ENCODE assay signal across 17 cellular contexts in genomic region chr15:60473135-60473534, GRCh38. TPM values are rescaled to one million over a fixed set of nuclear protein-coding genes. Genes with fewer than 3 reads are reported as not detected.
A peak's percentile ranks its signal among the peaks of the same experiment; 100 is the strongest.
DNase-seq lines count a peak whose midpoint lies in the region; ATAC-seq, FAIRE-seq and TF ChIP-seq lines count a peak whose summit lies in the region.
"Had no signal": no experiment of that assay in that cellular context is flagged by ENCODE, and none has a peak within 500 bp of the region (broad histone marks: within the 10 kb centered on the region; RNA-seq: fewer than 3 reads in every experiment).

No MANE protein-coding gene starts in this region.

- no peak overlapping the region for H3K4me2 ChIP-seq in mesenchymal stem cell (ENCODE audit: low read length, poor library complexity, severe bottlenecking)

- CTCF ChIA-PET in WTC11 (lab: Charles Lee) = no interaction called here

- H3K9me3 ChIP-seq in mesenchymal stem cell (ENCODE audit: control insufficient read depth, low read length) (no peaks in the 10 kb centered on the region), right atrium auricular region (no peaks in the 10 kb centered on the region)

- TF ChIP-seq POLR2A in GM12891 (IDR thresholded peaks at IDR 0.05; ENCODE audit: low read depth, low read length) = no peak

- peaks cover 43% of the 10 kb centered on the region for H3K36me3 Mint-ChIP-seq in WTC11

- H2AK5ac ChIP-seq in mesenchymal stem cell (ENCODE audit: low read length, severe bottlenecking) = peak overlapping the region; percentile 9

- H3K4me1 ChIP-seq in mesenchymal stem cell (ENCODE audit: control insufficient read depth, insufficient read depth, low read depth, low read length) (peaks cover 2% of the 10 kb centered on the region), right atrium auricular region (peaks cover 0 to 21% of the 10 kb centered on the region in 2 donors)

- H2BK12ac ChIP-seq in mesenchymal stem cell (ENCODE audit: low read length in 2 of 2) = no peak overlapping the region

- no peak overlapping the region for H3K4me3 ChIP-seq in mesenchymal stem cell (ENCODE audit: insufficient read depth in 1 of 2, low read depth in 1 of 2, low read length in 2 of 2)
- no peak overlapping the region for H3K4me3 ChIP-seq in right atrium auricular region
- H3K4me3 ChIP-seq: GM23248 had no signal

- H2BK15ac ChIP-seq in mesenchymal stem cell (ENCODE audit: low read depth, poor library complexity, severe bottlenecking) = no peak overlapping the region

- TF ChIP-seq CTCF in WTC11 (IDR thresholded peaks at IDR 0.05) (no peak), right atrium auricular region (IDR thresholded peaks at IDR 0.05) (no peak)

- no peak for ATAC-seq in WTC11
- no peak for ATAC-seq in HG03097 (IDR thresholded peaks at IDR 0.05; ENCODE audit: low FRiP score, unreplicated experiment)

- no peak overlapping the region for H3K23ac ChIP-seq in mesenchymal stem cell (ENCODE audit: low read length in 2 of 2)

- FAIRE-seq in GM12891 (lab: Jason Lieb, UNC) = peak; percentile 23
- FAIRE-seq: A204.1, D721Med, HTR-8/SVneo had no signal

- POLR2A ChIA-PET in WTC11 (lab: Charles Lee) = no interaction called here

- no peak overlapping the region for H4K91ac ChIP-seq in mesenchymal stem cell (ENCODE audit: low read length)

- no CpG with 5 or more reads among the region's 3 CpGs for WGBS in mesenchymal stem cell

- H3K79me1 ChIP-seq in mesenchymal stem cell (replicated peaks; ENCODE audit: low read length, poor library complexity, severe bottlenecking) = peaks cover 11% of the 10 kb centered on the region

- no peak overlapping the region for H3K27ac Mint-ChIP-seq in WTC11
- H3K27ac Mint-ChIP-seq: B cell had no signal

- no peak overlapping the region for H3K14ac ChIP-seq in mesenchymal stem cell (ENCODE audit: low read length in 2 of 2)

- H3K27ac ChIP-seq in mesenchymal stem cell (ENCODE audit: low read length, poor library complexity, severe bottlenecking) (no peak overlapping the region), right atrium auricular region (no peak overlapping the region)
- H3K27ac ChIP-seq: GM23248 had no signal

- no peaks in the 10 kb centered on the region for H3K27me3 Mint-ChIP-seq in WTC11 (ENCODE audit: low read depth)
- H3K27me3 Mint-ChIP-seq: B cell; CD4-positive, alpha-beta memory T cell had no signal

- no peak overlapping the region for H3K18ac ChIP-seq in mesenchymal stem cell (ENCODE audit: low read depth in 1 of 2, low read length in 2 of 2)

- peak overlapping the region; percentile 49 for H4K8ac ChIP-seq in mesenchymal stem cell (ENCODE audit: low read length)

- 0 out of 2 replicates have a peak, but pooled peaks cover 3% of the 10 kb centered on the region for H3K9me3 Mint-ChIP-seq in WTC11
- H3K9me3 Mint-ChIP-seq: CD4-positive, alpha-beta memory T cell had no signal

- H3K4me3 Mint-ChIP-seq in WTC11 = no peak overlapping the region
- H3K4me3 Mint-ChIP-seq: B cell; CD4-positive, alpha-beta memory T cell had no signal

- peaks cover 11% of the 10 kb centered on the region for H3K4me1 Mint-ChIP-seq in WTC11

- H3K36me3 ChIP-seq in mesenchymal stem cell (ENCODE audit: control insufficient read depth in 1 of 2, insufficient read depth in 2 of 2, low read depth in 1 of 2, low read length in 2 of 2) (peaks cover 7 to 51% of the 10 kb centered on the region in 2 experiments), right atrium auricular region (peaks cover 41% of the 10 kb centered on the region)

- no peak overlapping the region for H2AFZ ChIP-seq in mesenchymal stem cell (ENCODE audit: low read depth, low read length)
- H2AFZ ChIP-seq: GM23248 had no signal

- DNase-seq in GM12891 (ENCODE audit: insufficient read length, low spot score) (no peak), WTC11 (ENCODE audit: low spot score) (no peak), mesenchymal stem cell (no peak), right atrium auricular region (ENCODE audit: low spot score) (no peak), GM19240 (ENCODE audit: insufficient read length, low spot score) (no peak), NCI-H1092 (lab: John Stamatoyannopoulos, UW) (no peak)
- DNase-seq: C1 segment of cervical spinal cord; CD4-positive, alpha-beta memory T cell; COR-L47; GF-D8; GM23248; H7 had no signal

- H2BK5ac ChIP-seq in mesenchymal stem cell (ENCODE audit: low read depth, low read length, poor library complexity, severe bottlenecking) = no peak overlapping the region

- no peak overlapping the region for H2BK120ac ChIP-seq in mesenchymal stem cell (ENCODE audit: low read depth, low read length)

- H3K27me3 ChIP-seq in mesenchymal stem cell (ENCODE audit: control insufficient read depth in 1 of 2, insufficient read depth in 1 of 2, low read length in 2 of 2) = no peaks in the 10 kb centered on the region
- no peaks in the 10 kb centered on the region for H3K27me3 ChIP-seq in right atrium auricular region

- no peak overlapping the region for H3K9ac ChIP-seq in mesenchymal stem cell (ENCODE audit: low read length)
- H3K9ac ChIP-seq: GM23248 had no signal

- H3K4ac ChIP-seq in mesenchymal stem cell (ENCODE audit: low read depth in 1 of 2, low read length in 2 of 2) = no peak overlapping the region

TF ChIP-seq in GM12891, 5 proteins besides CTCF, POLR2A, EP300 and RAD21:
- no peak for TF ChIP-seq TAF1 (IDR thresholded peaks at IDR 0.05; ENCODE audit: low read depth, low read length)
- TF ChIP-seq POLR2AphosphoS5 (IDR thresholded peaks at IDR 0.05; ENCODE audit: low read depth, low read length) = no peak
- TF ChIP-seq SPI1 (IDR thresholded peaks at IDR 0.05; ENCODE audit: low read depth, low read length) = no peak
- no peak for TF ChIP-seq PAX5 (IDR thresholded peaks at IDR 0.05; ENCODE audit: insufficient read depth, low read length, severe bottlenecking)
- no peak for TF ChIP-seq POU2F2 (IDR thresholded peaks at IDR 0.05; ENCODE audit: low read depth, low read length)

TF ChIP-seq in WTC11, 78 proteins besides CTCF, POLR2A, EP300 and RAD21:
- TF ChIP-seq RELA (CRISPR knock-in tag; IDR thresholded peaks at IDR 0.05; ENCODE audit: borderline replicate concordance) (no peak), HMGXB4 (CRISPR knock-in tag; IDR thresholded peaks at IDR 0.05) (no peak), ZNF121 (CRISPR knock-in tag; IDR thresholded peaks at IDR 0.05) (peak; percentile 62; the same call in 1 of the 2 replicates)

RNA-seq across cellular contexts. Expression of gene ICE2, which starts 5.8 kb away (rescaled TPM):
- polyA plus RNA-seq in GM12891 (2012; ENCODE audit: low read depth, missing spikeins) = 16.5 TPM
- total RNA-seq in WTC11 (2021) = 76.9 to 84.3 TPM (median 77.5 TPM) in 3 replicates
- 16.7 TPM for polyA plus RNA-seq in mesenchymal stem cell (2013, experiment 1 of 2)
- polyA plus RNA-seq in mesenchymal stem cell (2013, experiment 2 of 2) = 16.0 TPM
- total RNA-seq in right atrium auricular region = 10 to 100 TPM; 10.6 to 12.6 TPM
